1 cellular context compared by ENCODE assay signal in the genomic region with DNA sequence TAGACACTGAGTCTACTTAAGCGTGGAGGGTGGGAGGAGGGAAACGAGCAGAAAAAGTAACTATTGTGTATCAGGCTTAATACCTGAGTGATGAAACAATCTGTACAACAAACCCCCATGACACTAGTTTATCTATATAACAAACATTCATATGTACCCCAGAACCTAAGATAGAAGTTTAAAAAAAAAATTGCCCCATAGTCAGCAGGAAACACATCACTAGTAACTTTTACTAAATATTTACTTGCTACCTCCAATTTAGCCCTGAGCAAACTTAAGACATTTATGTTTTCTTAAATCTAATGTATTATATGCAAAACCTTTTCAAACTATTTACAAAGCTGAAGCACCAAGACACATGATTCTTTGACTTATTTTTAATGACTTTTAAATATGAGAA.
TF ChIP-seq lines count a peak whose summit lies in the region.

No MANE protein-coding gene starts in this region.

TF ChIP-seq in GM23338, 12 proteins besides CTCF, POLR2A, EP300 and RAD21 (continued from another document):
- no peak for TF ChIP-seq ZNF462 (CRISPR knock-in tag; IDR thresholded peaks at IDR 0.05)
- TF ChIP-seq, protein P1, sequence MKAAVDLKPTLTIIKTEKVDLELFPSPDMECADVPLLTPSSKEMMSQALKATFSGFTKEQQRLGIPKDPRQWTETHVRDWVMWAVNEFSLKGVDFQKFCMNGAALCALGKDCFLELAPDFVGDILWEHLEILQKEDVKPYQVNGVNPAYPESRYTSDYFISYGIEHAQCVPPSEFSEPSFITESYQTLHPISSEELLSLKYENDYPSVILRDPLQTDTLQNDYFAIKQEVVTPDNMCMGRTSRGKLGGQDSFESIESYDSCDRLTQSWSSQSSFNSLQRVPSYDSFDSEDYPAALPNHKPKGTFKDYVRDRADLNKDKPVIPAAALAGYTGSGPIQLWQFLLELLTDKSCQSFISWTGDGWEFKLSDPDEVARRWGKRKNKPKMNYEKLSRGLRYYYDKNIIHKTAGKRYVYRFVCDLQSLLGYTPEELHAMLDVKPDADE (IDR thresholded peaks at IDR 0.05), result no peak
- no peak for TF ChIP-seq EZH2 (IDR thresholded peaks at IDR 0.05; ENCODE audit: low read depth, unreplicated experiment)
- TF ChIP-seq EZH2phosphoT487 (IDR thresholded peaks at IDR 0.05; ENCODE audit: unreplicated experiment), result no peak
- TF ChIP-seq POLR2AphosphoS5 (IDR thresholded peaks at IDR 0.05; ENCODE audit: low read depth), result no peak
- TF ChIP-seq NANOG (IDR thresholded peaks at IDR 0.05; ENCODE audit: borderline replicate concordance), result no peak
- TF ChIP-seq STAT1 (IDR thresholded peaks at IDR 0.05; ENCODE audit: unreplicated experiment), result no peak
- no peak for TF ChIP-seq JUNB (IDR thresholded peaks at IDR 0.05; ENCODE audit: unreplicated experiment)
- TF ChIP-seq REST (IDR thresholded peaks at IDR 0.05; ENCODE audit: unreplicated experiment), result no peak
- TF ChIP-seq ZNF331 (CRISPR knock-in tag; IDR thresholded peaks at IDR 0.05; ENCODE audit: low read depth), result no peak
